Comparison of ENCODE assay signal across 8 cellular contexts in the genomic region with DNA sequence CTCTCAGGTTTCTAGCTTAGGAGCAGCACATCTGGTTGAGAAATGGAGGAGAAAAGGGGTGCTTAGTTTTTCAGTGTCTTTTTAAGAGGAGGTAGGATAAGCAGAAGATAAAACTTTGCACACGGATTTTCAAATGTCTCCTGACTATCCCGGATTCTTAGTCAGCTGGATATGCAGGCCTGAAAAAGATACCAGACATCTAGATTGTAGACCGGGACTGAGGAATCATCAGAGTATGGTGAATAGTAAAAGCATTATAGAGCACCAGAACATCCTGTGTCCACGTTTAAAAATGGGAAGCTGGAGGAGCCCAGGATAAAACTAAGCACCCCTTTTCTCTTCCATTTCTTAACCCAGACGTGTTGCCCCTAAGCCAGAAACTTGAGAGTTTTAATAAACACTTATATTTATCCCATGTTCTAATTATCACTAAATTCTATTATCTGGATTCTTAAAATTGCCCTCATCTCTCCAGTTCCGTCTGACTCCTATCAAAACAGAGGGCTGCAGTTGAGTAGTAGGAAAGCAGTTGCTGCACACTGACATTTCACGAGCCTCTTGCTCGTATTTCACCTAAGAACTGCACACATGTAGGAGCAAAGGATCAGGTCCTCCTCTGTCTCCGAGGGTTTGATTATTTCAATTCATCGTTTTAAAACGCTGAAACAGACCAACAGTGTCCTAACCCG. TPM values are rescaled to one million over a fixed set of nuclear protein-coding genes. Genes with fewer than 3 reads are reported as not detected.
DNase-seq lines count a peak whose midpoint lies in the region; ATAC-seq, FAIRE-seq and TF ChIP-seq lines count a peak whose summit lies in the region.

No MANE protein-coding gene starts in this region.

- no peaks in the 10 kb centered on the region for H3K9me3 Mint-ChIP-seq in activated naive CD8-positive, alpha-beta T cell treated with anti-CD3 and anti-CD28 coated beads, Interleukin-2, amount 10 ng/mL, durations not matched to agents 7 days and 5 days

- H3K36me3 ChIP-seq in KMS-11 (ENCODE audit: insufficient read depth), result no peaks in the 10 kb centered on the region
- peaks cover 2% of the 10 kb centered on the region for H3K36me3 ChIP-seq in iPS-15b (ENCODE audit: control insufficient read depth, insufficient read depth, low read length)

- ATAC-seq in GM21723 (IDR thresholded peaks at IDR 0.05; ENCODE audit: unreplicated experiment), result peak; percentile 46
- peak; percentile 57 for ATAC-seq in activated naive CD8-positive, alpha-beta T cell treated with anti-CD3 and anti-CD28 coated beads, Interleukin-2, amount 10 ng/mL, durations not matched to agents 7 days and 5 days (ENCODE audit: low read depth)

- TF ChIP-seq POLR2A in GM12891 (IDR thresholded peaks at IDR 0.05; ENCODE audit: low read depth, low read length), result no peak

- no peaks in the 10 kb centered on the region for H3K9me3 ChIP-seq in iPS-15b (ENCODE audit: control insufficient read depth, insufficient read depth, low read length)

- peak overlapping the region; percentile 66 for H3K4me2 ChIP-seq in KMS-11

- H2AFZ ChIP-seq in KMS-11 (ENCODE audit: low read depth), result peak overlapping the region; percentile 98

- peak overlapping the region; percentile 89 for H3K4me3 Mint-ChIP-seq in activated naive CD8-positive, alpha-beta T cell treated with anti-CD3 and anti-CD28 coated beads, Interleukin-2, amount 10 ng/mL, durations not matched to agents 7 days and 5 days

- DNase-seq in GM12864 (ENCODE audit: low read depth) (no peak), GM12891 (ENCODE audit: insufficient read length, low spot score) (no peak)
- no peak for DNase-seq in activated naive CD8-positive, alpha-beta T cell treated with anti-CD3 and anti-CD28 coated beads, Interleukin-2, amount 10 ng/mL, durations not matched to agents 7 days and 5 days
- no peak for DNase-seq in stimulated activated naive CD4-positive, alpha-beta T cell (lab: John Stamatoyannopoulos, UW)

- H3K27me3 ChIP-seq in KMS-11 (ENCODE audit: insufficient read depth, low read depth), result no peaks in the 10 kb centered on the region
- no peaks in the 10 kb centered on the region for H3K27me3 ChIP-seq in iPS-15b (ENCODE audit: control insufficient read depth, insufficient read depth, low read length)

- H3K27me3 Mint-ChIP-seq in activated naive CD8-positive, alpha-beta T cell treated with anti-CD3 and anti-CD28 coated beads, Interleukin-2, amount 10 ng/mL, durations not matched to agents 7 days and 5 days, result no peaks in the 10 kb centered on the region

- peak overlapping the region; percentile 74 for H3K9ac ChIP-seq in KMS-11
- H3K9ac ChIP-seq in iPS-15b (ENCODE audit: low read depth, low read length), result peak overlapping the region; percentile 94

- H3K27ac Mint-ChIP-seq in activated naive CD8-positive, alpha-beta T cell treated with anti-CD3 and anti-CD28 coated beads, Interleukin-2, amount 10 ng/mL, durations not matched to agents 7 days and 5 days, result peak overlapping the region; percentile 86

- peaks cover 31% of the 10 kb centered on the region for H3K4me1 Mint-ChIP-seq in activated naive CD8-positive, alpha-beta T cell treated with anti-CD3 and anti-CD28 coated beads, Interleukin-2, amount 10 ng/mL, durations not matched to agents 7 days and 5 days

- peaks cover 23% of the 10 kb centered on the region for H3K36me3 Mint-ChIP-seq in activated naive CD8-positive, alpha-beta T cell treated with anti-CD3 and anti-CD28 coated beads, Interleukin-2, amount 10 ng/mL, durations not matched to agents 7 days and 5 days

- H3K4me1 ChIP-seq in KMS-11 (ENCODE audit: low read depth, poor library complexity, severe bottlenecking) (peaks cover 13% of the 10 kb centered on the region), iPS-15b (ENCODE audit: control insufficient read depth, insufficient read depth, low read length) (peaks cover 3% of the 10 kb centered on the region)

- H3K79me2 ChIP-seq in KMS-11 (ENCODE audit: insufficient read depth, low read depth), result no peaks in the 10 kb centered on the region

- no peaks in the 10 kb centered on the region for H4K20me1 ChIP-seq in KMS-11 (ENCODE audit: insufficient read depth)

- H3K4me3 ChIP-seq in GM12864 (ENCODE audit: low read depth, low read length) (peak overlapping the region; percentile 68), KMS-11 (IDR thresholded peaks at IDR 0.05; ENCODE audit: insufficient read depth, low read depth, low read length) (peak overlapping the region; percentile 80), iPS-15b (ENCODE audit: low read depth, low read length) (peak overlapping the region; percentile 100), skin epidermis (peak overlapping the region; percentile 54 to 86 (median 82))

- H3K27ac ChIP-seq in KMS-11 (peak overlapping the region; percentile 67), skin epidermis (peak overlapping the region in 20 of 21 experiments; percentile 67 to 92 (median 84))

- POLR2A ChIA-PET in activated naive CD8-positive, alpha-beta T cell treated with anti-CD3 and anti-CD28 coated beads, Interleukin-2, amount 10 ng/mL, durations not matched to agents 7 days and 5 days (lab: Charles Lee), result no interaction called here

- TF ChIP-seq CTCF in GM12864 (IDR thresholded peaks at IDR 0.05; ENCODE audit: low read depth, low read length, missing control alignments), result no peak
- TF ChIP-seq CTCF in KMS-11 (conservative IDR thresholded peaks at IDR 0.05; ENCODE audit: low read depth, low read length), result no peak

- FAIRE-seq in GM12891 (lab: Jason Lieb, UNC), result no peak

TF ChIP-seq in GM12891, 5 proteins besides CTCF, POLR2A, EP300 and RAD21:
- TF ChIP-seq SPI1 (IDR thresholded peaks at IDR 0.05; ENCODE audit: low read depth, low read length) (no peak), TAF1 (IDR thresholded peaks at IDR 0.05; ENCODE audit: low read depth, low read length) (no peak), POU2F2 (IDR thresholded peaks at IDR 0.05; ENCODE audit: low read depth, low read length) (no peak), PAX5 (IDR thresholded peaks at IDR 0.05; ENCODE audit: insufficient read depth, low read length, severe bottlenecking) (no peak), POLR2AphosphoS5 (IDR thresholded peaks at IDR 0.05; ENCODE audit: low read depth, low read length) (no peak)
TF ChIP-seq in GM12891: peak in this region for 0.

RNA-seq across cellular contexts. Expression of gene PIGK, which starts 0.6 kb away (rescaled TPM):
- total RNA-seq in activated naive CD8-positive, alpha-beta T cell treated with anti-CD3 and anti-CD28 coated beads, Interleukin-2, amount 10 ng/mL, durations not matched to agents 7 days and 5 days, result 10 to 100 TPM; 18.5 to 19.0 TPM
- 6.4 TPM for polyA plus RNA-seq in GM12891 (2012; ENCODE audit: low read depth, missing spikeins)
